Comparison of ENCODE assay signal across 12 cellular contexts in the genomic region with DNA sequence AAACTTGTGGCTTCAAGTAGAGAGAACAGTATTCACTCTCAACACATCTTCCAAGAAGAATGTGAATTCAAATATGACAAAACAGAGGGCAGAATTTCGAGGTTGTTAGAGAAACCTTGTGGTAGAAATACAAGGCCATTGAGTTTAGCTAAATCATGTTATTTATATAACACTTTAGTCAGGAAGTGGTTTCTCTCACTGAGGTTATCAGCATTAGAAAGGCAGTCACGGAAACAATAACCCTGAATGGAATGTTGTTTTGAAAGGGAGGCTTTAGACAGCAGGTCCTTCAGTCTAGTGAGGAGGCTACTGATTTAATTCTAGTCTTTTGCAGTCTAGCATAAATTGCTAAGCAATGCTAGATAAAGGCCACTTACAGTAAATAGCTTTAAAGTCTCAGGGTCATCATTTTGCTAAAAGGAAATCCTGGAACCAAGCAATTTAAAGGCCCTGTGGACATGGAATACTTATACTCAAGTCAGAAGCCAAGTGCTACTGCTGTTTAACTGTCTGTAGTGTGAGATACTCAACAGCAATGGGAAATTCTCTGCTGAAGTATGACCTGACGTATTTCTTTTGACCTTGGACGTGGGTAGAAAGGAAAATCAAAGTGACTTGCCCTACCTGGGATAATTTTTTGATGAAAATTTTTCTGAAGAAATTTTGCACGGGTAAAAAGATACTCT.
DNase-seq lines count a peak whose midpoint lies in the region; ATAC-seq and TF ChIP-seq lines count a peak whose summit lies in the region.
"Had no signal": no experiment of that assay in that cellular context is flagged by ENCODE, and none has a peak within 500 bp of the region (broad histone marks: within the 10 kb centered on the region; RNA-seq: fewer than 3 reads in every experiment).

No MANE protein-coding gene starts in this region.

- H3K4me1 Mint-ChIP-seq in natural killer cell treated with Interleukin-12 subunit alpha and Interleukin-12 subunit beta and Interleukin-15 and Interleukin-18, amount 100 ng/mL, for 72 hours (ENCODE audit: low read depth in 2 of 2): peaks cover 47% of the 10 kb centered on the region in 2 donors

- DNase-seq in M059J (ENCODE audit: low read depth) (peak; percentile 7), astrocyte of the spinal cord (ENCODE audit: low read depth, low spot score) (peak; percentile 55), left colon (no peak)
- DNase-seq in natural killer cell treated with Interleukin-12 subunit alpha and Interleukin-12 subunit beta and Interleukin-15 and Interleukin-18, amount 100 ng/mL, for 72 hours (ENCODE audit: low spot score): no peak
- DNase-seq in stimulated activated CD4-positive, alpha-beta T cell treated with anti-CD3 and anti-CD28 coated beads, Interleukin-1b, Interleukin-23, amount 100 ng/mL, for 48 hours: no peak
- no peak for DNase-seq in activated CD4-positive, alpha-beta T cell treated with anti-CD3 and anti-CD28 coated beads for 48 hours
- DNase-seq: activated CD4-positive, CD25-positive, alpha-beta regulatory T cell treated with anti-CD3 and anti-CD28 coated beads, Interleukin-2, amount 50 U/mL, for 72 hours; adrenal gland; NCI-H774; occipital lobe had no signal

- TF ChIP-seq CTCF in astrocyte of the spinal cord (IDR thresholded peaks at IDR 0.05; ENCODE audit: low read depth, low read length): no peak

- intact Hi-C loops in left colon (cut with DNase I, micrococcal nuclease): no loop called here

- in situ Hi-C loops in astrocyte of the spinal cord (cut with HindIII; ENCODE audit: low sequenced_read_pairs): no loop called here

- H3K9me3 Mint-ChIP-seq in natural killer cell treated with Interleukin-12 subunit alpha and Interleukin-12 subunit beta and Interleukin-15 and Interleukin-18, amount 100 ng/mL, for 72 hours: no peaks in the 10 kb centered on the region

- ATAC-seq in GM21381 (IDR thresholded peaks at IDR 0.05; ENCODE audit: unreplicated experiment) (peak; percentile 65), GM19467 (IDR thresholded peaks at IDR 0.05; ENCODE audit: unreplicated experiment) (no peak), left colon (no peak)
- peak; percentile 63 to 81 for ATAC-seq in natural killer cell treated with Interleukin-12 subunit alpha and Interleukin-12 subunit beta and Interleukin-15 and Interleukin-18, amount 100 ng/mL, for 72 hours

- peak overlapping the region; percentile 19 to 46 for H3K27ac Mint-ChIP-seq in natural killer cell treated with Interleukin-12 subunit alpha and Interleukin-12 subunit beta and Interleukin-15 and Interleukin-18, amount 100 ng/mL, for 72 hours

- H3K36me3 Mint-ChIP-seq in natural killer cell treated with Interleukin-12 subunit alpha and Interleukin-12 subunit beta and Interleukin-15 and Interleukin-18, amount 100 ng/mL, for 72 hours: no peaks in the 10 kb centered on the region

- no peak overlapping the region for H3K4me3 ChIP-seq in astrocyte of the spinal cord (ENCODE audit: low read depth, low read length)
- H3K4me3 ChIP-seq: adrenal gland had no signal

- peak overlapping the region; percentile 36 for H3K4me3 Mint-ChIP-seq in natural killer cell treated with Interleukin-12 subunit alpha and Interleukin-12 subunit beta and Interleukin-15 and Interleukin-18, amount 100 ng/mL, for 72 hours

- no peaks in the 10 kb centered on the region for H3K27me3 Mint-ChIP-seq in natural killer cell treated with Interleukin-12 subunit alpha and Interleukin-12 subunit beta and Interleukin-15 and Interleukin-18, amount 100 ng/mL, for 72 hours

Comparison
In these comparisons a context has a peak if more than half of its experiments do, and no peak if none do; other contexts are left out.
1. ATAC-seq: peak in GM21381 (single experiment) and natural killer cell treated with Interleukin-12 subunit alpha and Interleukin-12 subunit beta and Interleukin-15 and Interleukin-18, amount 100 ng/mL, for 72 hours (2 of 2); none in GM19467 (single experiment) and left colon (single experiment).
2. DNase-seq: peak in M059J (single experiment) and astrocyte of the spinal cord (single experiment); none in natural killer cell treated with Interleukin-12 subunit alpha and Interleukin-12 subunit beta and Interleukin-15 and Interleukin-18, amount 100 ng/mL, for 72 hours (single experiment), stimulated activated CD4-positive, alpha-beta T cell treated with anti-CD3 and anti-CD28 coated beads, Interleukin-1b, Interleukin-23, amount 100 ng/mL, for 48 hours (single experiment), activated CD4-positive, alpha-beta T cell treated with anti-CD3 and anti-CD28 coated beads for 48 hours (single experiment) and left colon (0 of 2).